26 cellular contexts compared by ENCODE assay signal in genomic region chr3:32450426-32450825, GRCh38. TPM values are rescaled to one million over a fixed set of nuclear protein-coding genes. Genes with fewer than 3 reads are reported as not detected.
A peak's percentile ranks its signal among the peaks of the same experiment; 100 is the strongest.
DNase-seq lines count a peak whose midpoint lies in the region; ATAC-seq and TF ChIP-seq lines count a peak whose summit lies in the region.
"Had no signal": no experiment of that assay in that cellular context is flagged by ENCODE, and none has a peak within 500 bp of the region (broad histone marks: within the 10 kb centered on the region; RNA-seq: fewer than 3 reads in every experiment).

No MANE protein-coding gene starts in this region.

- H3K4me3 ChIP-seq in BLaER1 treated with 17β-estradiol and CSF1 and Interleukin-3, amounts not matched to agents 10 nM and 100 nM, result no peak overlapping the region
- no peak overlapping the region for H3K4me3 ChIP-seq in Peyer's patch
- H3K4me3 ChIP-seq: ascending aorta, cardiac muscle cell, colonic mucosa, GM12878, right atrium auricular region, stomach, vagina had no signal

- 0 out of 22 replicates have a peak overlapping the region, but pooled peaks of 1 of the 11 experiments have one; percentile 1 for H3K9ac ChIP-seq in BLaER1 treated with 17β-estradiol and CSF1 and Interleukin-3, amounts not matched to agents 10 nM and 100 nM
- H3K9ac ChIP-seq: parathyroid adenoma had no signal

- DNase-seq in activated CD4-positive, alpha-beta T cell treated with anti-CD3 and anti-CD28 coated beads for 36 hours, result no peak
- no peak for DNase-seq in activated CD4-positive, alpha-beta T cell treated with anti-CD3 and anti-CD28 coated beads, Interleukin-2, amount 50 U/mL, for 4 hours
- DNase-seq in Peyer's patch (peak in 2 of 3 donors; percentile 4 to 37), naive B cell (no peak)
- DNase-seq: activated effector memory CD4-positive, alpha-beta T cell treated with Interleukin-2 at 50 U/mL for 16 hours; colonic mucosa; DMS153; effector CD4-positive, alpha-beta T cell; H9; hippocampal formation; NCI-H1930; NCI-H526 treated with DMSO at 0.1 percent for 48 hours; SIG-M5; small intestine had no signal

- no peaks in the 10 kb centered on the region for H3K27me3 Mint-ChIP-seq in activated CD4-positive, alpha-beta T cell treated with anti-CD3 and anti-CD28 coated beads for 36 hours
- H3K27me3 Mint-ChIP-seq in naive B cell, result no peaks in the 10 kb centered on the region

- peaks cover 13 to 51% (median 38%) of the 10 kb centered on the region in 11 experiments; a peak in 18 of 22 replicates for H4K20me1 ChIP-seq in BLaER1 treated with 17β-estradiol and CSF1 and Interleukin-3, amounts not matched to agents 10 nM and 100 nM

- intact Hi-C loops in activated CD4-positive, alpha-beta T cell treated with anti-CD3 and anti-CD28 coated beads for 36 hours (cut with DNase I, micrococcal nuclease), result no loop called here

- H3K36me3 ChIP-seq in BLaER1 treated with 17β-estradiol and CSF1 and Interleukin-3, amounts not matched to agents 10 nM and 100 nM, result peaks cover 73 to 94% (median 86%) of the 10 kb centered on the region in 11 experiments
- no peaks in the 10 kb centered on the region for H3K36me3 ChIP-seq in Peyer's patch
- H3K36me3 ChIP-seq: ascending aorta, cardiac muscle cell, colonic mucosa, right atrium auricular region, vagina had no signal

- peaks cover 52 to 76% (median 62%) of the 10 kb centered on the region in 10 experiments for H3K4me1 ChIP-seq in BLaER1 treated with 17β-estradiol and CSF1 and Interleukin-3, amounts not matched to agents 10 nM and 100 nM
- peaks cover 0 to 14% (median 2%) of the 10 kb centered on the region in 4 donors for H3K4me1 ChIP-seq in Peyer's patch
- H3K4me1 ChIP-seq: ascending aorta, colonic mucosa, parathyroid adenoma, right atrium auricular region, vagina had no signal

- no peaks in the 10 kb centered on the region for H3K27me3 ChIP-seq in BLaER1 treated with 17β-estradiol and CSF1 and Interleukin-3, amounts not matched to agents 10 nM and 100 nM
- no peaks in the 10 kb centered on the region for H3K27me3 ChIP-seq in Peyer's patch
- H3K27me3 ChIP-seq: ascending aorta, cardiac muscle cell, colonic mucosa, right atrium auricular region, stomach, vagina had no signal

- TF ChIP-seq POLR2A in Peyer's patch (IDR thresholded peaks at IDR 0.05), result no peak

- no peak for ATAC-seq in activated CD4-positive, alpha-beta T cell treated with anti-CD3 and anti-CD28 coated beads for 36 hours
- ATAC-seq in naive B cell (ENCODE audit: low read depth in 2 of 2) (no peak), GM19395 (IDR thresholded peaks at IDR 0.05; ENCODE audit: unreplicated experiment) (no peak), HG03196 (IDR thresholded peaks at IDR 0.05; ENCODE audit: unreplicated experiment) (no peak), GM21447 (IDR thresholded peaks at IDR 0.05; ENCODE audit: unreplicated experiment) (no peak)
- ATAC-seq: GM12878 had no signal

- CTCF ChIA-PET in activated CD4-positive, alpha-beta T cell treated with anti-CD3 and anti-CD28 coated beads for 36 hours (lab: Charles Lee), result interaction anchor here (0.7 to 1.5 kb wide), 3 partner anchors 11 to 275 kb away, joined by 3 to 4 read pairs (median 3); no protein-coding TSS in a partner anchor

- no peak overlapping the region for H3K27ac ChIP-seq in BLaER1 treated with 17β-estradiol and CSF1 and Interleukin-3, amounts not matched to agents 10 nM and 100 nM
- H3K27ac ChIP-seq in Peyer's patch, result peak overlapping the region in 1 of 4 donors; percentile 19
- H3K27ac ChIP-seq: ascending aorta, cardiac muscle cell, colonic mucosa, parathyroid adenoma, right atrium auricular region, stomach, vagina had no signal

- no peak overlapping the region for H3K4me3 Mint-ChIP-seq in activated CD4-positive, alpha-beta T cell treated with anti-CD3 and anti-CD28 coated beads for 36 hours
- peak overlapping the region in 1 of 8 donors; percentile 73 for H3K4me3 Mint-ChIP-seq in naive B cell
- H3K4me3 Mint-ChIP-seq: H9, neural crest cell had no signal

- peaks cover 40% of the 10 kb centered on the region for H3K4me1 Mint-ChIP-seq in activated CD4-positive, alpha-beta T cell treated with anti-CD3 and anti-CD28 coated beads for 36 hours
- peaks cover 45 to 52% (median 49%) of the 10 kb centered on the region in 3 donors for H3K4me1 Mint-ChIP-seq in naive B cell

- peak overlapping the region; percentile 33 for H3K27ac Mint-ChIP-seq in activated CD4-positive, alpha-beta T cell treated with anti-CD3 and anti-CD28 coated beads for 36 hours
- peak overlapping the region in 5 of 6 donors; percentile 18 to 92 (median 57) for H3K27ac Mint-ChIP-seq in naive B cell

- peaks cover 44% of the 10 kb centered on the region for H3K36me3 Mint-ChIP-seq in activated CD4-positive, alpha-beta T cell treated with anti-CD3 and anti-CD28 coated beads for 36 hours (ENCODE audit: low read depth)
- H3K36me3 Mint-ChIP-seq in naive B cell, result peaks cover 19 to 45% of the 10 kb centered on the region in 2 donors

- POLR2A ChIA-PET in activated CD4-positive, alpha-beta T cell treated with anti-CD3 and anti-CD28 coated beads for 36 hours (lab: Charles Lee), result no interaction called here

- TF ChIP-seq CTCF in Peyer's patch (IDR thresholded peaks at IDR 0.05), result no peak

- H3K4me2 ChIP-seq in BLaER1 treated with 17β-estradiol and CSF1 and Interleukin-3, amounts not matched to agents 10 nM and 100 nM, result peak overlapping the region in 6 of 11 experiments; percentile 24 to 75 (median 44); a peak in 9 of 22 replicates

- H3K9me3 ChIP-seq in BLaER1 treated with 17β-estradiol and CSF1 and Interleukin-3, amounts not matched to agents 10 nM and 100 nM (replicated peaks in 1 of 11), result peaks cover 0 to 13% (median 8%) of the 10 kb centered on the region in 11 experiments; a peak in 18 of 22 replicates
- H3K9me3 ChIP-seq in Peyer's patch, result no peaks in the 10 kb centered on the region
- H3K9me3 ChIP-seq: ascending aorta, colonic mucosa, right atrium auricular region, stomach, vagina had no signal

- no peaks in the 10 kb centered on the region for H3K9me3 Mint-ChIP-seq in activated CD4-positive, alpha-beta T cell treated with anti-CD3 and anti-CD28 coated beads for 36 hours (ENCODE audit: low read depth)
- no peaks in the 10 kb centered on the region for H3K9me3 Mint-ChIP-seq in naive B cell
- H3K9me3 Mint-ChIP-seq: H9 had no signal

RNA-seq across cellular contexts. Expression of gene CMTM6, which starts 52.2 kb away (rescaled TPM):
- total RNA-seq in activated CD4-positive, alpha-beta T cell treated with anti-CD3 and anti-CD28 coated beads for 36 hours, result 10 to 100 TPM; 33.6 to 48.0 TPM
- 10 to 100 TPM; 14.9 to 32.8 (median 26.8) TPM for total RNA-seq in Peyer's patch
- polyA plus RNA-seq in naive B cell (ENCODE audit: low read depth in 6 of 6), result 100 to 1,000 TPM in 4 of 6 donors, 10 to 100 TPM in 2; 89.7 to 156 (median 106) TPM

RNA-seq across cellular contexts. Expression of gene CMTM7, which starts 58.8 kb away (rescaled TPM):
- total RNA-seq in activated CD4-positive, alpha-beta T cell treated with anti-CD3 and anti-CD28 coated beads for 36 hours, result 10 to 100 TPM; 41.1 to 67.0 TPM
- 10 to 100 TPM in 2 of 4 donors, 1 to 10 TPM in 2; 5.7 to 41.3 (median 10.5) TPM for total RNA-seq in Peyer's patch
- polyA plus RNA-seq in naive B cell (ENCODE audit: low read depth in 6 of 6), result 100 to 1,000 TPM in 2 of 6 donors, 10 to 100 TPM in 4; 56.8 to 116 (median 73.3) TPM

Comparison
In these comparisons a context has a peak if more than half of its experiments do, and no peak if none do; other contexts are left out.
1. DNase-seq: peak in Peyer's patch (2 of 3); none in activated CD4-positive, alpha-beta T cell treated with anti-CD3 and anti-CD28 coated beads for 36 hours (single experiment), activated CD4-positive, alpha-beta T cell treated with anti-CD3 and anti-CD28 coated beads, Interleukin-2, amount 50 U/mL, for 4 hours (0 of 2) and naive B cell (single experiment).